In the genomic region with DNA sequence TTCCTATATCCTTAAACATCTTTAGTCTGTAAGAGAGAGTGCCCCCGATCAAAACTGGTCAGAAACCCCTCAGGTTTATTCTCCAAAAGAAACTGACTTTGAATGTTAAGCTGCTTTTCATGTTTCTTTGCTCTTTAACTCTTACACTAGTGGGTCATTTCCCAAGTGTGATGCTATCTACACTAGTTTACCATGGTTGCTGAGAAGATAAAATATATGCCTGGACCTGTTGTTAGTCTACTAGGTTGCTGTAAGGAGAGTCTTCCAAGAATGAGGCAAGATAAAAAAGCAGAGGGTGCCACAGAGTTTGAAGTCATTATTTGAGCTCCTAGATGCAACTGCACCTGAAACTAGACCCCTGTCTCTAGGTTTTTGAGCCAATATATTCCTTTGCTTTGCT, we compare ENCODE assay signal across 37 cellular contexts. TPM values are rescaled to one million over a fixed set of nuclear protein-coding genes. Genes with fewer than 3 reads are reported as not detected.
"Had no signal": no experiment of that assay in that cellular context is flagged by ENCODE, and none has a peak within 500 bp of the region (broad histone marks: within the 10 kb centered on the region; RNA-seq: fewer than 3 reads in every experiment).

No MANE protein-coding gene starts in this region.

- H3K36me3 ChIP-seq: ascending aorta, breast epithelium, cardiac muscle cell, esophagus muscularis mucosa, gastrocnemius medialis had no signal

- H3K27ac Mint-ChIP-seq: activated B cell treated with CpG ODN at 0.5 μM for 24 hours; activated CD8-positive, alpha-beta T cell treated with anti-CD3 and anti-CD28 coated beads for 36 hours; activated naive CD4-positive, alpha-beta T cell treated with anti-CD3 and anti-CD28 coated beads for 36 hours; activated naive CD8-positive, alpha-beta T cell treated with anti-CD3 and anti-CD28 coated beads, Interleukin-2, amount 10 ng/mL, durations not matched to agents 7 days and 5 days; activated T-cell treated with anti-CD3 and anti-CD28 coated beads, Interleukin-2, amount 50 U/mL, for 72 hours; T-helper 1 cell treated with Interleukin-12 subunit alpha and Interleukin-12 subunit beta and Interleukin-4 antibody, amounts not matched to agents 30 μg/mL and 1 μg/mL, for 36 hours; T-helper 2 cell treated with Interferon-gamma antibody and Interleukin-4, amounts not matched to agents 5 μg/mL and 100 μg/mL, for 36 hours had no signal

- H3K4me1 ChIP-seq: ascending aorta, breast epithelium, esophagus muscularis mucosa, foreskin keratinocyte, gastrocnemius medialis, heart left ventricle had no signal

- DNase-seq: activated B cell treated with CpG ODN at 0.5 μM for 24 hours; activated CD4-positive, alpha-beta T cell treated with anti-CD3 and anti-CD28 coated beads for 48 hours; activated CD4-positive, alpha-beta T cell treated with anti-CD3 and anti-CD28 coated beads, Interleukin-2, amount 50 U/mL, for 1 hour; activated CD4-positive, alpha-beta T cell treated with anti-CD3 and anti-CD28 coated beads, Interleukin-2, amount 50 U/mL, for 48 hours; activated CD8-positive, alpha-beta memory T cell treated with anti-CD3 and anti-CD28 coated beads for 24 hours; activated CD8-positive, alpha-beta T cell treated with anti-CD3 and anti-CD28 coated beads for 36 hours; activated effector memory CD4-positive, alpha-beta T cell treated with Interleukin-2 at 50 U/mL for 16 hours; activated gamma-delta T cell treated with Interleukin-2 at 50 U/mL for 16 hours; activated naive CD4-positive, alpha-beta T cell treated with anti-CD3 and anti-CD28 coated beads for 36 hours; activated naive CD8-positive, alpha-beta T cell treated with anti-CD3 and anti-CD28 coated beads, Interleukin-2, amount 10 ng/mL, durations not matched to agents 7 days and 5 days; activated T-cell treated with anti-CD3 and anti-CD28 coated beads, Interleukin-2, amount 50 U/mL, for 1 hour; activated T-cell treated with anti-CD3 and anti-CD28 coated beads, Interleukin-2, amount 50 U/mL, for 72 hours; central memory CD4-positive, alpha-beta T cell; cortex of kidney; dermis blood vessel endothelial cell; effector CD4-positive, alpha-beta T cell; effector memory CD8-positive, alpha-beta T cell; erythroblast; foreskin keratinocyte; gastrocnemius medialis; glutamatergic neuron; heart left ventricle; SW 1271; T-cell; T1000 had no signal

- H3K27ac ChIP-seq: ascending aorta, breast epithelium, cardiac muscle cell, esophagus muscularis mucosa, foreskin keratinocyte, gastrocnemius medialis, heart left ventricle, VCaP had no signal

- H3K9me3 Mint-ChIP-seq: activated CD8-positive, alpha-beta T cell treated with anti-CD3 and anti-CD28 coated beads for 36 hours; activated naive CD4-positive, alpha-beta T cell treated with anti-CD3 and anti-CD28 coated beads for 36 hours; activated naive CD8-positive, alpha-beta T cell treated with anti-CD3 and anti-CD28 coated beads, Interleukin-2, amount 10 ng/mL, durations not matched to agents 7 days and 5 days; effector memory CD8-positive, alpha-beta T cell; T-cell; T-helper 1 cell treated with Interleukin-12 subunit alpha and Interleukin-12 subunit beta and Interleukin-4 antibody, amounts not matched to agents 30 μg/mL and 1 μg/mL, for 36 hours; T-helper 2 cell treated with Interferon-gamma antibody and Interleukin-4, amounts not matched to agents 5 μg/mL and 100 μg/mL, for 36 hours had no signal

- FAIRE-seq: colon had no signal

- H3K4me3 Mint-ChIP-seq: activated B cell treated with CpG ODN at 0.5 μM for 24 hours; activated CD8-positive, alpha-beta T cell treated with anti-CD3 and anti-CD28 coated beads for 36 hours; activated naive CD4-positive, alpha-beta T cell treated with anti-CD3 and anti-CD28 coated beads for 36 hours; activated naive CD8-positive, alpha-beta T cell treated with anti-CD3 and anti-CD28 coated beads, Interleukin-2, amount 10 ng/mL, durations not matched to agents 7 days and 5 days; activated T-cell treated with anti-CD3 and anti-CD28 coated beads, Interleukin-2, amount 50 U/mL, for 72 hours; brain; effector memory CD8-positive, alpha-beta T cell; T-cell; T-helper 1 cell treated with Interleukin-12 subunit alpha and Interleukin-12 subunit beta and Interleukin-4 antibody, amounts not matched to agents 30 μg/mL and 1 μg/mL, for 36 hours; T-helper 2 cell treated with Interferon-gamma antibody and Interleukin-4, amounts not matched to agents 5 μg/mL and 100 μg/mL, for 36 hours had no signal

- H3K27me3 Mint-ChIP-seq: activated B cell treated with CpG ODN at 0.5 μM for 24 hours; activated CD8-positive, alpha-beta T cell treated with anti-CD3 and anti-CD28 coated beads for 36 hours; activated naive CD8-positive, alpha-beta T cell treated with anti-CD3 and anti-CD28 coated beads, Interleukin-2, amount 10 ng/mL, durations not matched to agents 7 days and 5 days; effector memory CD8-positive, alpha-beta T cell; T-cell had no signal

- H3K9me3 ChIP-seq: ascending aorta, breast epithelium, esophagus muscularis mucosa, gastrocnemius medialis, heart left ventricle had no signal

- ATAC-seq: activated CD4-positive, CD25-positive, alpha-beta regulatory T cell treated with anti-CD3 and anti-CD28 coated beads, Interleukin-2, amount 50 U/mL, for 24 hours; activated CD8-positive, alpha-beta T cell treated with anti-CD3 and anti-CD28 coated beads for 36 hours; activated naive CD4-positive, alpha-beta T cell treated with anti-CD3 and anti-CD28 coated beads, Interleukin-2, amount 50 U/mL, for 72 hours; activated T-cell treated with anti-CD3 and anti-CD28 coated beads, Interleukin-2, amount 50 U/mL, for 72 hours; effector memory CD8-positive, alpha-beta T cell; foreskin keratinocyte; gastrocnemius medialis; heart left ventricle; T-cell had no signal

- H3K4me1 Mint-ChIP-seq: brain had no signal

- H3K27me3 ChIP-seq: ascending aorta, breast epithelium, cardiac muscle cell, esophagus muscularis mucosa, foreskin keratinocyte, gastrocnemius medialis, heart left ventricle had no signal

- H3K4me3 ChIP-seq: ascending aorta, breast epithelium, cardiac muscle cell, esophagus muscularis mucosa, gastrocnemius medialis, heart left ventricle had no signal

RNA-seq across cellular contexts. Expression of gene AQP8, which starts 53.1 kb away (rescaled TPM):
- total RNA-seq: activated B cell treated with CpG ODN at 0.5 μM for 24 hours; activated CD8-positive, alpha-beta T cell treated with anti-CD3 and anti-CD28 coated beads for 36 hours; activated naive CD4-positive, alpha-beta T cell treated with anti-CD3 and anti-CD28 coated beads for 36 hours; activated naive CD4-positive, alpha-beta T cell treated with anti-CD3 and anti-CD28 coated beads, Interleukin-2, amount 50 U/mL, for 72 hours; activated naive CD8-positive, alpha-beta T cell treated with anti-CD3 and anti-CD28 coated beads, Interleukin-2, amount 10 ng/mL, durations not matched to agents 7 days and 5 days; ascending aorta; chondrocyte; dermis blood vessel endothelial cell; foreskin keratinocyte; heart left ventricle had no signal
- polyA plus RNA-seq: foreskin keratinocyte, heart left ventricle had no signal
